Comparison of ENCODE assay signal across 8 cellular contexts in the genomic region with DNA sequence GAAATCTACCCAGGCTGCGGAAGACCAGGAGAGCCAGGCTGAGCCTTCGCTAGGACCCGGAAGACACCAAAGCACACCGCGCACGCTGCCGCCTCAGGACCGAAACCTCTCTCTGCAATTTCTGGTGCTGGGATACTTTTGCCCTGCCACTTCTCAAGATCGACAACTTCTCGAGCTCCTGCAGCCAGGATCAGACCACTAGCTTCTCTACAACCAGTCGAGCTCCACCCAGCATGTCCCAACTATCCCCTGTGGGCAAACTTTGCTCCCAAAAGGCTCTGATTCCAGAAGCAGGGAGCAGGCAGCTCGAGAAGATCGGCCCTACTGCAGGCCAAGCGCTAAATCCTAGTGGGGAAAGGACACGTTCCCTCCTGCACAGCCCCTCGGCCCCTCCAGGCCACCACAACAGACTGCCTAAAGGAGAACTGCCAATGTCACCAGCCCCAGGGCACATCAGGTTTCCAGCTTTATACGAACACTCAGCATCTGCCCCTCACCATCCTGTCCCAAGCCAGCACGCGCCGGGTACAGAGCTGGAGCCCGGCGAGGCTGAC. TPM values are rescaled to one million over a fixed set of nuclear protein-coding genes. Genes with fewer than 3 reads are reported as not detected.
A peak's percentile ranks its signal among the peaks of the same experiment; 100 is the strongest.
DNase-seq lines count a peak whose midpoint lies in the region; ATAC-seq and TF ChIP-seq lines count a peak whose summit lies in the region.

No MANE protein-coding gene starts in this region.

- H3K9me3 Mint-ChIP-seq in activated CD8-positive, alpha-beta T cell treated with anti-CD3 and anti-CD28 coated beads, Interleukin-2, amount 10 ng/mL, durations not matched to agents 7 days and 5 days (ENCODE audit: insufficient read depth): no peaks in the 10 kb centered on the region
- no peaks in the 10 kb centered on the region for H3K9me3 Mint-ChIP-seq in endodermal cell

- H3K27me3 ChIP-seq in endodermal cell (ENCODE audit: control insufficient read depth, insufficient read depth, low read length, poor library complexity, severe bottlenecking): no peaks in the 10 kb centered on the region

- H3K4me1 ChIP-seq in endodermal cell (ENCODE audit: control insufficient read depth, insufficient read depth, low read length): no peaks in the 10 kb centered on the region

- peaks cover 33% of the 10 kb centered on the region for H3K36me3 Mint-ChIP-seq in activated CD8-positive, alpha-beta T cell treated with anti-CD3 and anti-CD28 coated beads, Interleukin-2, amount 10 ng/mL, durations not matched to agents 7 days and 5 days (ENCODE audit: low read depth)
- peaks cover 29% of the 10 kb centered on the region for H3K36me3 Mint-ChIP-seq in endodermal cell (ENCODE audit: low read depth)

- POLR2A ChIA-PET in activated CD8-positive, alpha-beta T cell treated with anti-CD3 and anti-CD28 coated beads, Interleukin-2, amount 10 ng/mL, durations not matched to agents 7 days and 5 days (lab: Charles Lee): interaction anchor here (0.6 to 3.6 kb wide), 14 partner anchors 11 to 177 kb away, joined by 3 to 44 read pairs (median 4); partner anchors contain the start of genes AKAP8L and BRD4

- H3K9me3 ChIP-seq in endodermal cell (ENCODE audit: control insufficient read depth, low read length): no peaks in the 10 kb centered on the region

- 0 to 1% methylated on average over 16 to 22 of the region's 22 CpGs for WGBS in endodermal cell (ENCODE audit: insufficient coverage in 1 of 2, insufficient read length in 1 of 2), 2 experiments

- peaks cover 38% of the 10 kb centered on the region for H3K4me1 Mint-ChIP-seq in activated CD8-positive, alpha-beta T cell treated with anti-CD3 and anti-CD28 coated beads, Interleukin-2, amount 10 ng/mL, durations not matched to agents 7 days and 5 days (ENCODE audit: low read depth)
- H3K4me1 Mint-ChIP-seq in endodermal cell: peaks cover 27% of the 10 kb centered on the region

- no peak for TF ChIP-seq CTCF in endodermal cell (conservative IDR thresholded peaks at IDR 0.05)

- H3K36me3 ChIP-seq in endodermal cell (ENCODE audit: control insufficient read depth, insufficient read depth, low read length): peaks cover 23% of the 10 kb centered on the region

- H3K4me3 Mint-ChIP-seq in activated CD8-positive, alpha-beta T cell treated with anti-CD3 and anti-CD28 coated beads, Interleukin-2, amount 10 ng/mL, durations not matched to agents 7 days and 5 days: peak overlapping the region; percentile 96
- peak overlapping the region; percentile 96 for H3K4me3 Mint-ChIP-seq in endodermal cell

- peak overlapping the region; percentile 95 for H3K27ac ChIP-seq in endodermal cell (ENCODE audit: low read depth, low read length)

- peak; percentile 25 for ATAC-seq in activated CD8-positive, alpha-beta T cell treated with anti-CD3 and anti-CD28 coated beads, Interleukin-2, amount 10 ng/mL, durations not matched to agents 7 days and 5 days
- no peak for ATAC-seq in HG02973 (IDR thresholded peaks at IDR 0.05; ENCODE audit: unreplicated experiment)

- CTCF ChIA-PET in activated CD8-positive, alpha-beta T cell treated with anti-CD3 and anti-CD28 coated beads, Interleukin-2, amount 10 ng/mL, durations not matched to agents 7 days and 5 days (lab: Charles Lee): interaction anchor here (1.3 to 6.5 kb wide), 8 partner anchors 39 to 201 kb away, joined by 3 to 53 read pairs (median 6); partner anchors contain the start of genes AKAP8L and BRD4

- peak overlapping the region; percentile 95 for H3K4me3 ChIP-seq in endodermal cell (ENCODE audit: low read length)

- peak; percentile 20 to 36 for DNase-seq in activated CD4-positive, alpha-beta T cell treated with anti-CD3 and anti-CD28 coated beads for 24 hours (ENCODE audit: low read depth in 2 of 2)
- DNase-seq in activated CD4-positive, alpha-beta T cell treated with anti-CD3 and anti-CD28 coated beads for 1 hour: no peak
- DNase-seq in NCI-H2171 treated with DMSO at 0.1 percent for 48 hours (lab: John Stamatoyannopoulos, UW) (peak; percentile 51), endodermal cell (peak; percentile 77), midbrain (lab: John Stamatoyannopoulos, UW) (peak; percentile 27)
- DNase-seq in activated CD8-positive, alpha-beta T cell treated with anti-CD3 and anti-CD28 coated beads, Interleukin-2, amount 10 ng/mL, durations not matched to agents 7 days and 5 days: peak; percentile 69
- DNase-seq in stimulated activated naive CD4-positive, alpha-beta T cell (lab: John Stamatoyannopoulos, UW): peak in 5 of 6 experiments; percentile 24 to 51 (median 33)

- peak overlapping the region; percentile 99 for H3K27ac Mint-ChIP-seq in activated CD8-positive, alpha-beta T cell treated with anti-CD3 and anti-CD28 coated beads, Interleukin-2, amount 10 ng/mL, durations not matched to agents 7 days and 5 days
- peak overlapping the region; percentile 94 for H3K27ac Mint-ChIP-seq in endodermal cell

- peak overlapping the region; percentile 89 for H3K9ac ChIP-seq in endodermal cell (ENCODE audit: extremely low read depth, low read length, poor library complexity, severe bottlenecking)

- no peaks in the 10 kb centered on the region for H3K27me3 Mint-ChIP-seq in activated CD8-positive, alpha-beta T cell treated with anti-CD3 and anti-CD28 coated beads, Interleukin-2, amount 10 ng/mL, durations not matched to agents 7 days and 5 days (ENCODE audit: low read depth)
- H3K27me3 Mint-ChIP-seq in endodermal cell (ENCODE audit: insufficient read depth): no peaks in the 10 kb centered on the region

RNA-seq across cellular contexts. Expression of gene AKAP8, which starts 1.0 kb away (rescaled TPM):
- 10 to 100 TPM; 47.4 to 48.0 TPM for total RNA-seq in activated CD8-positive, alpha-beta T cell treated with anti-CD3 and anti-CD28 coated beads, Interleukin-2, amount 10 ng/mL, durations not matched to agents 7 days and 5 days
- total RNA-seq in endodermal cell: 10 to 100 TPM; 34.9 to 39.6 TPM
- polyA plus RNA-seq in endodermal cell (2013, experiment 1 of 2): 20.5 TPM
- 18.1 TPM for polyA plus RNA-seq in endodermal cell (2013, experiment 2 of 2)

RNA-seq across cellular contexts. Expression of gene AKAP8L, which starts 40.2 kb away (rescaled TPM):
- total RNA-seq in activated CD8-positive, alpha-beta T cell treated with anti-CD3 and anti-CD28 coated beads, Interleukin-2, amount 10 ng/mL, durations not matched to agents 7 days and 5 days: 10 to 100 TPM; 83.8 to 86.7 TPM
- 100 to 1,000 TPM; 190 to 237 TPM for total RNA-seq in endodermal cell
- 160 TPM for polyA plus RNA-seq in endodermal cell (2013, experiment 1 of 2)
- 124 TPM for polyA plus RNA-seq in endodermal cell (2013, experiment 2 of 2)

RNA-seq across cellular contexts. Expression of gene BRD4, which starts 46.3 kb away (rescaled TPM):
- 100 to 1,000 TPM; 102 to 108 TPM for total RNA-seq in activated CD8-positive, alpha-beta T cell treated with anti-CD3 and anti-CD28 coated beads, Interleukin-2, amount 10 ng/mL, durations not matched to agents 7 days and 5 days
- total RNA-seq in endodermal cell: 100 to 1,000 TPM; 149 to 156 TPM
- polyA plus RNA-seq in endodermal cell (2013, experiment 1 of 2): 79.3 TPM
- polyA plus RNA-seq in endodermal cell (2013, experiment 2 of 2): 80.9 TPM
